In genomic region chr1:153770812-153771211, GRCh38 we compare ENCODE assay signal across 1 cellular context.
TF ChIP-seq lines count a peak whose summit lies in the region.

No MANE protein-coding gene starts in this region.

TF ChIP-seq in H1, 55 proteins besides CTCF, POLR2A, EP300 and RAD21:
- TF ChIP-seq POU5F1 (IDR thresholded peaks at IDR 0.05; ENCODE audit: low read depth, low read length), result no peak
- TF ChIP-seq RXRA (IDR thresholded peaks at IDR 0.05; ENCODE audit: insufficient read depth, low read depth, low read length), result no peak
- no peak for TF ChIP-seq SP4 (IDR thresholded peaks at IDR 0.05; ENCODE audit: low read length)
- no peak for TF ChIP-seq EGR1 (IDR thresholded peaks at IDR 0.05; ENCODE audit: borderline replicate concordance, low read depth, low read length)
- TF ChIP-seq, protein P1, sequence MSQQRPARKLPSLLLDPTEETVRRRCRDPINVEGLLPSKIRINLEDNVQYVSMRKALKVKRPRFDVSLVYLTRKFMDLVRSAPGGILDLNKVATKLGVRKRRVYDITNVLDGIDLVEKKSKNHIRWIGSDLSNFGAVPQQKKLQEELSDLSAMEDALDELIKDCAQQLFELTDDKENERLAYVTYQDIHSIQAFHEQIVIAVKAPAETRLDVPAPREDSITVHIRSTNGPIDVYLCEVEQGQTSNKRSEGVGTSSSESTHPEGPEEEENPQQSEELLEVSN (IDR thresholded peaks at IDR 0.05), result no peak
- no peak for TF ChIP-seq JUND (IDR thresholded peaks at IDR 0.05; ENCODE audit: low read length)
- no peak for TF ChIP-seq TBP (IDR thresholded peaks at IDR 0.05; ENCODE audit: low read depth, low read length)
- TF ChIP-seq ASH2L (IDR thresholded peaks at IDR 0.05; ENCODE audit: low read length), result no peak
- TF ChIP-seq TAF7 (optimal IDR thresholded peaks at IDR 0.05; ENCODE audit: borderline replicate concordance, low read depth, low read length), result no peak
- TF ChIP-seq GTF2F1 (IDR thresholded peaks at IDR 0.05; ENCODE audit: borderline replicate concordance, low read depth, low read length), result no peak
- TF ChIP-seq TAF1 (IDR thresholded peaks at IDR 0.05; ENCODE audit: low read depth, low read length), result no peak
